Comparison of ENCODE assay signal across 8 cellular contexts in the genomic region with DNA sequence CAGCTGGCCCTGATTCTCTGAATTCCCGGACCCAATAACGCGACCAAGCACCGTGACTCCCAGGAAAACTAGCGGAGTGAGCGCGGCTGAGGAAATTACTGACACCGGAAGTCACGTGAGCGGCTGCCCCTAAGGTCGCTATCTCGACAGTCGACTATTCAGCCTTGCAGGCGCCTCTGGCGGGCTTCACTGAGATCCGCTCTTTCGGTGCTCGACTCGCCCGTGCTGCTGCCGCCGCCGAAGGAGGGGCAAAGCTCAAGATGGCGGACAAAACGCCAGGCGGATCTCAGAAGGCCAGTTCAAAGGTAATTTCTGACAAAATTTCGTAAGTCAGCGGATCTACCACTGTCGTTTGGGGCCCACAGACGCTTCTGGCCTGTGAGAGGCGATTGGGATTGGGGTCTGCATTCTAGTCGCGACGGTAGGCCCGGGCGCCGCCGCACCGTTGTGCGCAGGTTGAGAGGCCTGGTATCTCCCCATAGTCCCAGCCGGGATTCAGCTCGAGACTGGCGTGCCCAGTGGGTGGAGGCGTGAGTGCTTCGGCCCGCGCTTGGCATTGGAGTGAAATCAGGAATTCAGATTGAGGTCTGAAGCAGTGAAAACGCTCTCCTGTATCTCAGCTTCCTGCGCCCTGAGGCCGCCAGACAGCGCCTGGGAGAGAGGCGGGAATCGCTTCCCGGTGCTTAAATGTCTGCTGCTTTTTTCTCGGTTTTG. TPM values are rescaled to one million over a fixed set of nuclear protein-coding genes. Genes with fewer than 3 reads are reported as not detected.
A peak's percentile ranks its signal among the peaks of the same experiment; 100 is the strongest.
DNase-seq lines count a peak whose midpoint lies in the region; ATAC-seq lines count a peak whose summit lies in the region.

A gene (plus strand): TSS at position 202 of the 714 bp plus-strand sequence. CDS start 59 bp downstream, at position 261.

- H2BK120ac ChIP-seq in mesendoderm (ENCODE audit: low read depth, low read length): no peak within 1 kb of the TSS

- H3K4me3 Mint-ChIP-seq in activated CD8-positive, alpha-beta memory T cell treated with anti-CD3 and anti-CD28 coated beads, Interleukin-2, amount 10 ng/mL, durations not matched to agents 7 days and 5 days: peak within 1 kb of the TSS; percentile 98

- H3K4me3 ChIP-seq in NT2/D1 (ENCODE audit: insufficient read length, low read depth) (peak within 1 kb of the TSS; percentile 96), endocrine pancreas (ENCODE audit: control insufficient read depth, insufficient read depth, low read length) (peak within 1 kb of the TSS; percentile 95), mesendoderm (ENCODE audit: low read length) (peak within 1 kb of the TSS; percentile 87)

- peak within 1 kb of the TSS; percentile 75 for H3K4me2 ChIP-seq in mesendoderm (ENCODE audit: low read length)

- H3K4ac ChIP-seq in mesendoderm (ENCODE audit: low read depth, low read length): peak within 1 kb of the TSS; percentile 49

- peak within 1 kb of the TSS; percentile 76 for H3K18ac ChIP-seq in mesendoderm (ENCODE audit: low read length)

- no peak within 1 kb of the TSS for H2BK15ac ChIP-seq in mesendoderm (replicated peaks; ENCODE audit: low read depth)

- H3K4me1 Mint-ChIP-seq in activated CD8-positive, alpha-beta memory T cell treated with anti-CD3 and anti-CD28 coated beads, Interleukin-2, amount 10 ng/mL, durations not matched to agents 7 days and 5 days: peaks cover 39% of the 10 kb centered on the region

- H3K27ac Mint-ChIP-seq in activated CD8-positive, alpha-beta memory T cell treated with anti-CD3 and anti-CD28 coated beads, Interleukin-2, amount 10 ng/mL, durations not matched to agents 7 days and 5 days: peak within 1 kb of the TSS; percentile 98

- H3K9me3 ChIP-seq in NT2/D1 (ENCODE audit: insufficient read depth, low read length) (no peaks in the 10 kb centered on the region), endocrine pancreas (ENCODE audit: control insufficient read depth, low read length) (no peaks in the 10 kb centered on the region)

- no peaks in the 10 kb centered on the region for H3K9me3 Mint-ChIP-seq in activated CD8-positive, alpha-beta memory T cell treated with anti-CD3 and anti-CD28 coated beads, Interleukin-2, amount 10 ng/mL, durations not matched to agents 7 days and 5 days (ENCODE audit: low read depth)

- peaks cover 9% of the 10 kb centered on the region for H3K27me3 Mint-ChIP-seq in activated CD8-positive, alpha-beta memory T cell treated with anti-CD3 and anti-CD28 coated beads, Interleukin-2, amount 10 ng/mL, durations not matched to agents 7 days and 5 days

- H3K9ac ChIP-seq in NT2/D1 (ENCODE audit: insufficient read length, low read depth): peak within 1 kb of the TSS; percentile 99
- H3K9ac ChIP-seq in endocrine pancreas (ENCODE audit: control insufficient read depth, insufficient read depth, low read length): peak within 1 kb of the TSS; percentile 93
- H3K9ac ChIP-seq in mesendoderm (ENCODE audit: low read length): peak within 1 kb of the TSS; percentile 91

- H3K27me3 ChIP-seq in NT2/D1 (ENCODE audit: insufficient read depth, insufficient read length): no peaks in the 10 kb centered on the region
- no peaks in the 10 kb centered on the region for H3K27me3 ChIP-seq in endocrine pancreas (ENCODE audit: control insufficient read depth, insufficient read depth, low read length)
- H3K27me3 ChIP-seq in mesendoderm (ENCODE audit: insufficient read depth, low read length, poor library complexity): no peaks in the 10 kb centered on the region

- H3K79me1 ChIP-seq in mesendoderm (ENCODE audit: low read length): peaks cover 2% of the 10 kb centered on the region

- no peak within 1 kb of the TSS for H3K23ac ChIP-seq in mesendoderm (ENCODE audit: low read length)

- H3K27ac ChIP-seq in mesendoderm (ENCODE audit: low read depth, low read length): peak within 1 kb of the TSS; percentile 72

- no peak within 1 kb of the TSS for H4K5ac ChIP-seq in mesendoderm (ENCODE audit: low read length)

- H4K8ac ChIP-seq in mesendoderm (ENCODE audit: low read depth, low read length): no peak within 1 kb of the TSS

- CTCF ChIA-PET in activated CD8-positive, alpha-beta memory T cell treated with anti-CD3 and anti-CD28 coated beads, Interleukin-2, amount 10 ng/mL, durations not matched to agents 7 days and 5 days (lab: Charles Lee): interaction anchor here (0.9 to 4.7 kb wide), 14 partner anchors 9 to 1770 kb away, joined by 3 to 38 read pairs (median 4); a partner anchor contains a TSS

- H3K4me1 ChIP-seq in NT2/D1 (ENCODE audit: insufficient read depth, insufficient read length) (peaks cover 4% of the 10 kb centered on the region), endocrine pancreas (ENCODE audit: control insufficient read depth, insufficient read depth, low read length) (peaks cover 13% of the 10 kb centered on the region), mesendoderm (ENCODE audit: control insufficient read depth, low read depth, low read length) (peaks cover 3% of the 10 kb centered on the region)

- H3K79me2 ChIP-seq in mesendoderm (ENCODE audit: control insufficient read depth, insufficient read depth, low read length): peaks cover 42% of the 10 kb centered on the region

- no peak within 1 kb of the TSS for H2AK5ac ChIP-seq in mesendoderm (ENCODE audit: low read length)

- no peaks in the 10 kb centered on the region for H3K36me3 ChIP-seq in NT2/D1 (ENCODE audit: insufficient read depth, insufficient read length, low read length)
- H3K36me3 ChIP-seq in endocrine pancreas (ENCODE audit: control insufficient read depth, insufficient read depth, low read length): no peaks in the 10 kb centered on the region
- no peaks in the 10 kb centered on the region for H3K36me3 ChIP-seq in mesendoderm (ENCODE audit: control insufficient read depth, insufficient read depth, low read length)

- H3K56ac ChIP-seq in mesendoderm (ENCODE audit: low read length): peak within 1 kb of the TSS; percentile 94

- peaks cover 5% of the 10 kb centered on the region for H3K36me3 Mint-ChIP-seq in activated CD8-positive, alpha-beta memory T cell treated with anti-CD3 and anti-CD28 coated beads, Interleukin-2, amount 10 ng/mL, durations not matched to agents 7 days and 5 days

- peak within 1 kb of the TSS; percentile 24 for H2BK5ac ChIP-seq in mesendoderm (ENCODE audit: low read length)

- peak; percentile 100 for DNase-seq in COR-L47 (lab: John Stamatoyannopoulos, UW)
- peak; percentile 35 to 97 (median 91) for DNase-seq in HUDEP-2 (lab: John Stamatoyannopoulos, UW; ENCODE audit: unreplicated experiment in 76 of 76)
- DNase-seq in NT2/D1 (ENCODE audit: low read depth, low spot score): peak; percentile 95
- peak; percentile 97 for DNase-seq in activated CD8-positive, alpha-beta memory T cell treated with anti-CD3 and anti-CD28 coated beads, Interleukin-2, amount 10 ng/mL, durations not matched to agents 7 days and 5 days
- DNase-seq in mesendoderm: peak; percentile 99
- DNase-seq in stimulated activated CD8-positive, alpha-beta memory T cell treated with anti-CD3 and anti-CD28 coated beads, Interleukin-15, amount 100 ng/mL, for 1 hour (ENCODE audit: low read depth): peak; percentile 80

- WGBS in mesendoderm (ENCODE audit: extremely low coverage, insufficient coverage, low lambda C conversion rate): no CpG with 5 or more reads among the region's 55 CpGs

- ATAC-seq in GM21381 (IDR thresholded peaks at IDR 0.05; ENCODE audit: unreplicated experiment): peak; percentile 88
- ATAC-seq in activated CD8-positive, alpha-beta memory T cell treated with anti-CD3 and anti-CD28 coated beads, Interleukin-2, amount 10 ng/mL, durations not matched to agents 7 days and 5 days: peak; percentile 90

RNA-seq across cellular contexts. Expression of the gene that starts here (rescaled TPM):
- 100 to 1,000 TPM; 155 to 163 TPM for total RNA-seq in activated CD8-positive, alpha-beta memory T cell treated with anti-CD3 and anti-CD28 coated beads, Interleukin-2, amount 10 ng/mL, durations not matched to agents 7 days and 5 days
- polyA plus RNA-seq in mesendoderm (2013, experiment 1 of 2): 160 TPM
- 159 TPM for polyA plus RNA-seq in mesendoderm (2013, experiment 2 of 2)

Comparison
In these comparisons a context has a peak if more than half of its experiments do, and no peak if none do; other contexts are left out.
1. Peak in every context shown above with its lines: DNase-seq, ATAC-seq, H3K4me3 ChIP-seq and H3K27ac ChIP-seq.